In the genomic region with DNA sequence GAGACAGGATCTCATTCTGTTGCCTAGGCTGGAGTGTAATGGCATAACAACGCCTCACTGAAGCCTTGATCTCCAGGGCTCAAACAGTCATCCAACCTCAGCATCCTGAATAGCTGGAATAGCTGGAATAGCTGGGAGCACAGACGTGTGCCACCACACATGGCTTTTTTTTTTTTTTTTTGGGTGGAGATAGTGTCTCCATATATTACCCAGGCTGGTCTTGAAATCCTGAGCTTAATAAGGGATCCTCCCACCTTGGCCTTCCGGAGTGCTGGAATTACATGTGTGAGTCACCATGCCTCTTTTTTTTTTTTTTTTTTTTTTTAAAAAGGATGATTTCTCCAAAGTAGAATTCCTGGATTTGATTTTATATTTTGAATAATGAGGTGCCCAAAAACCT, we compare ENCODE assay signal across 13 cellular contexts.
A peak's percentile ranks its signal among the peaks of the same experiment; 100 is the strongest.
DNase-seq lines count a peak whose midpoint lies in the region; ATAC-seq, FAIRE-seq and TF ChIP-seq lines count a peak whose summit lies in the region.
"Had no signal": no experiment of that assay in that cellular context is flagged by ENCODE, and none has a peak within 500 bp of the region (broad histone marks: within the 10 kb centered on the region; RNA-seq: fewer than 3 reads in every experiment).

No MANE protein-coding gene starts in this region.

- no peaks in the 10 kb centered on the region for H3K27me3 ChIP-seq in mammary epithelial cell (ENCODE audit: insufficient read depth, low read length)
- H3K27me3 ChIP-seq: ascending aorta, spleen, suprapubic skin had no signal

- CTCF ChIA-PET in AG04449 (lab: Yijun Ruan, JAX) (interaction anchor here (1.1 to 2.3 kb wide), 3 partner anchors 14 to 82 kb away, joined by 3 to 9 read pairs (median 4); no protein-coding TSS in a partner anchor), mammary epithelial cell (lab: Charles Lee; ENCODE audit: low non-redundant PET) (no interaction called here)
- CTCF ChIA-PET in activated CD8-positive, alpha-beta T cell treated with anti-CD3 and anti-CD28 coated beads, Interleukin-2, amount 10 ng/mL, durations not matched to agents 7 days and 5 days (lab: Charles Lee): interaction anchor here (1.7 kb wide), 1 partner anchor 81 kb away, joined by 5 read pairs; no protein-coding TSS in a partner anchor

- FAIRE-seq in kidney (lab: Jason Lieb, UNC): no peak

- no peak overlapping the region for H3K4me2 ChIP-seq in mammary epithelial cell (ENCODE audit: insufficient read depth, low read depth, low read length)

- peaks cover 26% of the 10 kb centered on the region for H3K36me3 Mint-ChIP-seq in activated CD8-positive, alpha-beta T cell treated with anti-CD3 and anti-CD28 coated beads, Interleukin-2, amount 10 ng/mL, durations not matched to agents 7 days and 5 days (ENCODE audit: low read depth)
- peaks cover 18% of the 10 kb centered on the region for H3K36me3 Mint-ChIP-seq in activated T-cell treated with anti-CD3 and anti-CD28 coated beads, Interleukin-2, amount 50 U/mL, for 4 hours (ENCODE audit: insufficient read depth)

- H3K27ac Mint-ChIP-seq in activated CD8-positive, alpha-beta T cell treated with anti-CD3 and anti-CD28 coated beads, Interleukin-2, amount 10 ng/mL, durations not matched to agents 7 days and 5 days: no peak overlapping the region
- H3K27ac Mint-ChIP-seq: activated CD4-positive, alpha-beta memory T cell treated with anti-CD3 and anti-CD28 coated beads for 36 hours had no signal

- H2AFZ ChIP-seq in mammary epithelial cell (ENCODE audit: low read depth, low read length): no peak overlapping the region

- H3K4me3 Mint-ChIP-seq in activated CD8-positive, alpha-beta T cell treated with anti-CD3 and anti-CD28 coated beads, Interleukin-2, amount 10 ng/mL, durations not matched to agents 7 days and 5 days: no peak overlapping the region
- no peak overlapping the region for H3K4me3 Mint-ChIP-seq in activated T-cell treated with anti-CD3 and anti-CD28 coated beads, Interleukin-2, amount 50 U/mL, for 4 hours
- H3K4me3 Mint-ChIP-seq: activated CD4-positive, alpha-beta memory T cell treated with anti-CD3 and anti-CD28 coated beads for 36 hours had no signal

- peak overlapping the region; percentile 83 for H3K27ac ChIP-seq in mammary epithelial cell (ENCODE audit: insufficient read depth, low read depth, low read length)
- H3K27ac ChIP-seq in kidney (ENCODE audit: low read depth in 2 of 2, low read length in 2 of 2): no peak overlapping the region
- H3K27ac ChIP-seq: ascending aorta, spleen had no signal

- H4K20me1 ChIP-seq in mammary epithelial cell (ENCODE audit: insufficient read depth, low read length): no peaks in the 10 kb centered on the region

- H3K4me1 ChIP-seq in mammary epithelial cell (ENCODE audit: insufficient read depth, low read length) (peaks cover 12% of the 10 kb centered on the region), kidney (ENCODE audit: control insufficient read depth in 1 of 2, insufficient read depth in 1 of 2, low read depth in 1 of 2, low read length in 2 of 2) (no peaks in the 10 kb centered on the region)
- H3K4me1 ChIP-seq: ascending aorta had no signal

- POLR2A ChIA-PET in AG04449 (lab: Yijun Ruan, JAX): interaction anchor here (0.6 to 0.8 kb wide), 3 partner anchors 39 to 43 kb away, joined by 4 to 6 read pairs (median 5); no protein-coding TSS in a partner anchor
- POLR2A ChIA-PET in activated CD8-positive, alpha-beta T cell treated with anti-CD3 and anti-CD28 coated beads, Interleukin-2, amount 10 ng/mL, durations not matched to agents 7 days and 5 days (lab: Charles Lee): no interaction called here

- in situ Hi-C loops in mammary epithelial cell (cut with MboI; ENCODE audit: low sequenced_read_pairs in 2 of 2): no loop called here

- dilution Hi-C loops in mammary epithelial cell (cut with HindIII; ENCODE audit: low sequenced_read_pairs): no loop called here

- H3K9me3 Mint-ChIP-seq in activated CD8-positive, alpha-beta T cell treated with anti-CD3 and anti-CD28 coated beads, Interleukin-2, amount 10 ng/mL, durations not matched to agents 7 days and 5 days (ENCODE audit: insufficient read depth): no peaks in the 10 kb centered on the region
- no peaks in the 10 kb centered on the region for H3K9me3 Mint-ChIP-seq in activated T-cell treated with anti-CD3 and anti-CD28 coated beads, Interleukin-2, amount 50 U/mL, for 4 hours
- H3K9me3 Mint-ChIP-seq: activated CD4-positive, alpha-beta memory T cell treated with anti-CD3 and anti-CD28 coated beads for 36 hours had no signal

- ATAC-seq in activated CD8-positive, alpha-beta T cell treated with anti-CD3 and anti-CD28 coated beads, Interleukin-2, amount 10 ng/mL, durations not matched to agents 7 days and 5 days: no peak
- ATAC-seq in activated T-cell treated with anti-CD3 and anti-CD28 coated beads, Interleukin-2, amount 50 U/mL, for 4 hours: no peak
- ATAC-seq in GM18519 (IDR thresholded peaks at IDR 0.05; ENCODE audit: low FRiP score, unreplicated experiment): no peak

- H3K9me3 ChIP-seq in mammary epithelial cell (replicated peaks; ENCODE audit: insufficient read depth, low read length) (no peaks in the 10 kb centered on the region), kidney (ENCODE audit: control insufficient read depth in 1 of 2, low read length in 2 of 2) (no peaks in the 10 kb centered on the region)
- H3K9me3 ChIP-seq: ascending aorta, spleen, suprapubic skin had no signal

- TF ChIP-seq CTCF in AG04449 (IDR thresholded peaks at IDR 0.05; ENCODE audit: insufficient read depth, low read length, missing control alignments) (no peak), mammary epithelial cell (conservative IDR thresholded peaks at IDR 0.05 in 1 of 2, IDR thresholded peaks at IDR 0.05 in 1 of 2; ENCODE audit: extremely low read depth in 1 of 2, insufficient read depth in 1 of 2, low read depth in 1 of 2, low read length in 2 of 2) (no peak), kidney (IDR thresholded peaks at IDR 0.05; ENCODE audit: borderline replicate concordance, extremely low read depth, insufficient read depth) (no peak)

- intact Hi-C loops in mammary epithelial cell (cut with micrococcal nuclease) (no loop called here), kidney (cut with DNase I) (no loop called here)

- WGBS in mammary epithelial cell (ENCODE audit: low coverage, missing lambda C conversion rate): 14% methylated on average over 2 of the region's 3 CpGs

- H3K36me3 ChIP-seq in mammary epithelial cell (ENCODE audit: insufficient read depth, low read length) (peaks cover 12% of the 10 kb centered on the region), kidney (ENCODE audit: control insufficient read depth in 1 of 2, insufficient read depth in 2 of 2, low read length in 2 of 2) (peaks cover 9 to 14% of the 10 kb centered on the region in 2 donors)

- H3K4me3 ChIP-seq in AG04449 (ENCODE audit: low read depth, low read length) (no peak overlapping the region), mammary epithelial cell (replicated peaks in 1 of 3; ENCODE audit: insufficient read depth in 1 of 3, low read depth in 2 of 3, low read length in 3 of 3) (no peak overlapping the region), kidney (ENCODE audit: low read length in 2 of 2) (no peak overlapping the region)
- H3K4me3 ChIP-seq: ascending aorta, spleen, suprapubic skin had no signal

- H3K4me1 Mint-ChIP-seq in activated CD8-positive, alpha-beta T cell treated with anti-CD3 and anti-CD28 coated beads, Interleukin-2, amount 10 ng/mL, durations not matched to agents 7 days and 5 days (ENCODE audit: low read depth): peaks cover 7% of the 10 kb centered on the region
- H3K4me1 Mint-ChIP-seq in activated T-cell treated with anti-CD3 and anti-CD28 coated beads, Interleukin-2, amount 50 U/mL, for 4 hours (ENCODE audit: low read depth): peaks cover 7% of the 10 kb centered on the region

- peaks cover 39% of the 10 kb centered on the region for H3K79me2 ChIP-seq in mammary epithelial cell (ENCODE audit: insufficient read depth, low read length)

- BruUV-seq in mammary epithelial cell (replicated peaks; lab: Mats Ljungman, UMichigan): no TSS peak

- no peak overlapping the region for H3K9ac ChIP-seq in mammary epithelial cell (ENCODE audit: insufficient read depth, low read length)
- H3K9ac ChIP-seq in kidney (ENCODE audit: low read length in 2 of 2): no peak overlapping the region

- H3K27me3 Mint-ChIP-seq in activated CD8-positive, alpha-beta T cell treated with anti-CD3 and anti-CD28 coated beads, Interleukin-2, amount 10 ng/mL, durations not matched to agents 7 days and 5 days (ENCODE audit: low read depth): no peaks in the 10 kb centered on the region
- no peaks in the 10 kb centered on the region for H3K27me3 Mint-ChIP-seq in activated T-cell treated with anti-CD3 and anti-CD28 coated beads, Interleukin-2, amount 50 U/mL, for 4 hours (ENCODE audit: low read depth)
- H3K27me3 Mint-ChIP-seq: activated CD4-positive, alpha-beta memory T cell treated with anti-CD3 and anti-CD28 coated beads for 36 hours had no signal

- DNase-seq in AG04449 (ENCODE audit: low read depth, low spot score) (peak; percentile 92), HS-5 (ENCODE audit: low read depth) (peak; percentile 98), mammary epithelial cell (peak; percentile 80), kidney (peak; percentile 18), NCI-H187 treated with DMSO at 0.1 percent for 48 hours (lab: John Stamatoyannopoulos, UW) (no peak)
- DNase-seq in activated CD8-positive, alpha-beta T cell treated with anti-CD3 and anti-CD28 coated beads, Interleukin-2, amount 10 ng/mL, durations not matched to agents 7 days and 5 days: no peak
- DNase-seq in activated T-cell treated with anti-CD3 and anti-CD28 coated beads, Interleukin-2, amount 50 U/mL, for 4 hours: no peak
- DNase-seq: activated CD4-positive, alpha-beta memory T cell treated with anti-CD3 and anti-CD28 coated beads for 36 hours; MM.1S; spleen had no signal

Comparison
In these comparisons a context has a peak if more than half of its experiments do, and no peak if none do; other contexts are left out.
1. DNase-seq: peak in AG04449 (single experiment), HS-5 (single experiment), mammary epithelial cell (single experiment) and kidney (single experiment); none in NCI-H187 treated with DMSO at 0.1 percent for 48 hours (single experiment), activated CD8-positive, alpha-beta T cell treated with anti-CD3 and anti-CD28 coated beads, Interleukin-2, amount 10 ng/mL, durations not matched to agents 7 days and 5 days (single experiment) and activated T-cell treated with anti-CD3 and anti-CD28 coated beads, Interleukin-2, amount 50 U/mL, for 4 hours (single experiment).